In genomic region chr2:171522804-171523338, GRCh38 we compare ENCODE assay signal across 8 cellular contexts. TPM values are rescaled to one million over a fixed set of nuclear protein-coding genes. Genes with fewer than 3 reads are reported as not detected.
DNase-seq lines count a peak whose midpoint lies in the region; ATAC-seq and TF ChIP-seq lines count a peak whose summit lies in the region.

No MANE protein-coding gene starts in this region.

- DNase-seq in GM23248 (peak; percentile 69), OCI-LY7 (ENCODE audit: low spot score) (no peak), chondrocyte (ENCODE audit: low spot score) (peak; percentile 90), left colon (peak; percentile 30 to 40), mesenteric fat pad (ENCODE audit: low spot score) (no peak)
- peak; percentile 3 to 56 for DNase-seq in stimulated activated effector memory CD8-positive, alpha-beta T cell treated with anti-CD3 and anti-CD28 coated beads, Interleukin-12 subunit alpha, Interleukin-12 subunit beta, amount 100 ng/mL, for 72 hours (ENCODE audit: low spot score in 2 of 2)

- WGBS in GM23248 (ENCODE audit: low coverage in 1 of 2, low lambda C conversion rate in 2 of 2, missing lambda C conversion rate in 2 of 2), 2 experiments, result 1% methylated on average over 27 to 55 of the region's 55 CpGs

- no peaks in the 10 kb centered on the region for H3K27me3 ChIP-seq in GM23248 (replicated peaks; ENCODE audit: insufficient read depth)

- ATAC-seq in left colon (peak; percentile 57), HG03469 (IDR thresholded peaks at IDR 0.05; ENCODE audit: unreplicated experiment) (no peak)
- ATAC-seq in stimulated activated effector memory CD8-positive, alpha-beta T cell treated with anti-CD3 and anti-CD28 coated beads, Interleukin-12 subunit alpha, Interleukin-12 subunit beta, amount 100 ng/mL, for 72 hours, result peak; percentile 61

- H2AFZ ChIP-seq in GM23248, result peak overlapping the region; percentile 95
- H2AFZ ChIP-seq in OCI-LY7 (ENCODE audit: low read length), result no peak overlapping the region

- POLR2A ChIA-PET in OCI-LY7 (lab: Charles Lee), result no interaction called here

- H3K27ac Mint-ChIP-seq in chondrocyte (ENCODE audit: unreplicated experiment), result peak overlapping the region; percentile 96
- no peak overlapping the region for H3K27ac Mint-ChIP-seq in stimulated activated effector memory CD8-positive, alpha-beta T cell treated with anti-CD3 and anti-CD28 coated beads, Interleukin-12 subunit alpha, Interleukin-12 subunit beta, amount 100 ng/mL, for 72 hours

- H3K9me3 Mint-ChIP-seq in chondrocyte (ENCODE audit: low read depth), result no peaks in the 10 kb centered on the region
- no peaks in the 10 kb centered on the region for H3K9me3 Mint-ChIP-seq in stimulated activated effector memory CD8-positive, alpha-beta T cell treated with anti-CD3 and anti-CD28 coated beads, Interleukin-12 subunit alpha, Interleukin-12 subunit beta, amount 100 ng/mL, for 72 hours

- in situ Hi-C loops in GM23248 (cut with MboI), result no loop called here

- H3K9me2 ChIP-seq in GM23248 (ENCODE audit: insufficient read depth), result no peaks in the 10 kb centered on the region
- no peaks in the 10 kb centered on the region for H3K9me2 ChIP-seq in OCI-LY7 (ENCODE audit: insufficient read depth, low read length)

- H3K4me3 Mint-ChIP-seq in chondrocyte (ENCODE audit: unreplicated experiment), result peak overlapping the region; percentile 91
- H3K4me3 Mint-ChIP-seq in stimulated activated effector memory CD8-positive, alpha-beta T cell treated with anti-CD3 and anti-CD28 coated beads, Interleukin-12 subunit alpha, Interleukin-12 subunit beta, amount 100 ng/mL, for 72 hours, result peak overlapping the region; percentile 74

- H3K4me2 ChIP-seq in GM23248 (ENCODE audit: unreplicated experiment), result peak overlapping the region; percentile 92
- peak overlapping the region; percentile 21; the same call in 1 of the 2 replicates for H3K4me2 ChIP-seq in OCI-LY7 (ENCODE audit: low read length)

- H3K9ac ChIP-seq in GM23248, result peak overlapping the region; percentile 94

- H4K20me1 ChIP-seq in GM23248 (ENCODE audit: insufficient read depth) (peaks cover 6% of the 10 kb centered on the region; the same call in 1 of the 2 replicates), OCI-LY7 (ENCODE audit: insufficient read depth, low read length) (no peaks in the 10 kb centered on the region)

- peaks cover 5% of the 10 kb centered on the region; the same call in 1 of the 2 replicates for H3K36me3 ChIP-seq in GM23248 (ENCODE audit: low read depth)
- no peaks in the 10 kb centered on the region for H3K36me3 ChIP-seq in OCI-LY7 (ENCODE audit: insufficient read depth, low read length)

- H3K27me3 Mint-ChIP-seq in chondrocyte (ENCODE audit: low read depth), result no peaks in the 10 kb centered on the region

- intact Hi-C loops in OCI-LY7 (cut with micrococcal nuclease; ENCODE audit: unreplicated experiment) (no loop called here), left colon (cut with DNase I, micrococcal nuclease) (no loop called here)

- TF ChIP-seq CTCF in GM12875 (IDR thresholded peaks at IDR 0.05; ENCODE audit: borderline replicate concordance, insufficient read depth, low read depth, low read length), result no peak
- TF ChIP-seq CTCF in OCI-LY7 (conservative IDR thresholded peaks at IDR 0.05; ENCODE audit: low read length), result no peak
- TF ChIP-seq CTCF in chondrocyte (IDR thresholded peaks at IDR 0.05), result no peak

- BruUV-seq in OCI-LY7 (replicated peaks; lab: Mats Ljungman, UMichigan), result no TSS peak

- H3K4me1 ChIP-seq in GM23248 (ENCODE audit: insufficient read depth) (peaks cover 20% of the 10 kb centered on the region), OCI-LY7 (ENCODE audit: insufficient read depth, low read length, poor library complexity, severe bottlenecking) (no peaks in the 10 kb centered on the region)

- peaks cover 38% of the 10 kb centered on the region for H3K79me2 ChIP-seq in GM23248 (ENCODE audit: insufficient read depth)
- no peaks in the 10 kb centered on the region for H3K79me2 ChIP-seq in OCI-LY7 (ENCODE audit: insufficient read depth, low read depth, low read length)

- H3K27ac ChIP-seq in GM23248 (peak overlapping the region; percentile 94), OCI-LY7 (ENCODE audit: low read depth, low read length, poor library complexity, severe bottlenecking) (no peak overlapping the region)

- peaks cover 30% of the 10 kb centered on the region for H3K4me1 Mint-ChIP-seq in chondrocyte (ENCODE audit: low read depth)
- peaks cover 10% of the 10 kb centered on the region for H3K4me1 Mint-ChIP-seq in stimulated activated effector memory CD8-positive, alpha-beta T cell treated with anti-CD3 and anti-CD28 coated beads, Interleukin-12 subunit alpha, Interleukin-12 subunit beta, amount 100 ng/mL, for 72 hours

- CTCF ChIA-PET in OCI-LY7 (lab: Charles Lee; ENCODE audit: unreplicated experiment), result no interaction called here

- H3K4me3 ChIP-seq in GM12875 (ENCODE audit: low read depth, low read length) (peak overlapping the region; percentile 86), GM23248 (peak overlapping the region; percentile 95), OCI-LY7 (ENCODE audit: low read depth, low read length, poor library complexity, severe bottlenecking) (no peak overlapping the region)

- no peaks in the 10 kb centered on the region for H3K36me3 Mint-ChIP-seq in chondrocyte (ENCODE audit: low read depth)
- no peaks in the 10 kb centered on the region for H3K36me3 Mint-ChIP-seq in stimulated activated effector memory CD8-positive, alpha-beta T cell treated with anti-CD3 and anti-CD28 coated beads, Interleukin-12 subunit alpha, Interleukin-12 subunit beta, amount 100 ng/mL, for 72 hours

- H3F3A ChIP-seq in GM23248 (ENCODE audit: insufficient read depth), result peaks cover 28% of the 10 kb centered on the region; the same call in 1 of the 2 replicates

- H3K9me3 ChIP-seq in GM23248 (ENCODE audit: low read depth) (no peaks in the 10 kb centered on the region), OCI-LY7 (ENCODE audit: low read length) (no peaks in the 10 kb centered on the region)

RNA-seq across cellular contexts. Expression of gene CYBRD1, which starts 0.6 kb away (rescaled TPM):
- 222 and 248 TPM in 2 replicates for total RNA-seq in GM23248 (2014; rRNA removed; shearing (Covaris generic))
- polyA plus RNA-seq in GM23248 (2016; fragmentation: Nextera tagmentation; extraction: Ambion mirVana), result 166 and 168 TPM in 2 replicates
- not detected in 2 replicates for total RNA-seq in OCI-LY7 (2014; rRNA removed; shearing (Covaris generic))
- total RNA-seq in OCI-LY7 (2022) (not detected in 2 replicates), chondrocyte (84.5 to 139 TPM (median 88.5 TPM) in 3 replicates), left colon (10 to 100 TPM; 46.8 to 73.1 TPM), mesenteric fat pad (172 TPM)

Comparison
In these comparisons a context has a peak if more than half of its experiments do, and no peak if none do; other contexts are left out.
1. DNase-seq: peak in GM23248 (single experiment), chondrocyte (single experiment), left colon (2 of 2) and stimulated activated effector memory CD8-positive, alpha-beta T cell treated with anti-CD3 and anti-CD28 coated beads, Interleukin-12 subunit alpha, Interleukin-12 subunit beta, amount 100 ng/mL, for 72 hours (2 of 2); none in OCI-LY7 (single experiment) and mesenteric fat pad (single experiment).
2. RNA of gene CYBRD1, which starts 0.6 kb away (total RNA-seq): 222 to 248 TPM in GM23248, 172 TPM in mesenteric fat pad (single experiment), 84.5 to 139 TPM in chondrocyte and 46.8 to 73.1 TPM in left colon; not detected in OCI-LY7; every median in the first group is over 10 times any median in the second.